8 cellular contexts compared by ENCODE assay signal in genomic region chr6:157033428-157034140, GRCh38.
DNase-seq lines count a peak whose midpoint lies in the region; ATAC-seq and TF ChIP-seq lines count a peak whose summit lies in the region.

No MANE protein-coding gene starts in this region.

- TF ChIP-seq CTCF in OCI-LY7 (conservative IDR thresholded peaks at IDR 0.05; ENCODE audit: low read length) (no peak), endothelial cell (IDR thresholded peaks at IDR 0.05; ENCODE audit: unreplicated experiment) (no peak), parathyroid adenoma (IDR thresholded peaks at IDR 0.05) (no peak)

- H3K9me2 ChIP-seq in OCI-LY7 (ENCODE audit: insufficient read depth, low read length): no peaks in the 10 kb centered on the region

- peaks cover 27% of the 10 kb centered on the region for H3K4me1 ChIP-seq in OCI-LY7 (ENCODE audit: insufficient read depth, low read length, poor library complexity, severe bottlenecking)
- no peaks in the 10 kb centered on the region for H3K4me1 ChIP-seq in parathyroid adenoma
- H3K4me1 ChIP-seq in trophoblast cell (ENCODE audit: control insufficient read depth in 1 of 2, insufficient read depth in 2 of 2, low read length in 2 of 2): peaks cover 8 to 11% of the 10 kb centered on the region in 2 experiments

- 95% methylated on average over 1 of the region's 5 CpGs for WGBS in trophoblast cell (ENCODE audit: extremely low coverage, insufficient coverage, insufficient read length)

- intact Hi-C loops in OCI-LY7 (cut with micrococcal nuclease; ENCODE audit: unreplicated experiment): loop anchor here (1.0 kb wide), 2 partner anchors 151 to 241 kb away; no protein-coding TSS in a partner anchor

- no peak overlapping the region for H4K8ac ChIP-seq in trophoblast cell (ENCODE audit: low read depth, low read length)

- peaks cover 5% of the 10 kb centered on the region for H3K36me3 Mint-ChIP-seq in endothelial cell (ENCODE audit: low read depth, unreplicated experiment)

- peak overlapping the region; percentile 82 for H3K27ac Mint-ChIP-seq in endothelial cell (ENCODE audit: unreplicated experiment)

- H4K12ac ChIP-seq in trophoblast cell (ENCODE audit: low read depth, low read length): no peak overlapping the region

- peak; percentile 25 for DNase-seq in ELR (ENCODE audit: low read depth)
- no peak for DNase-seq in OCI-LY7 (ENCODE audit: low spot score)
- no peak for DNase-seq in endothelial cell (ENCODE audit: low spot score)
- DNase-seq in trophoblast cell: no peak
- DNase-seq in activated gamma-delta T cell treated with Interleukin-2 at 50 U/mL for 16 hours: no peak
- DNase-seq in activated effector memory CD4-positive, alpha-beta T cell treated with Interleukin-2 at 50 U/mL for 16 hours: no peak

- H2BK120ac ChIP-seq in trophoblast cell (ENCODE audit: insufficient read depth, low read length, poor library complexity): no peak overlapping the region

- no peak overlapping the region for H3K23ac ChIP-seq in trophoblast cell (ENCODE audit: low read length)

- H3K18ac ChIP-seq in trophoblast cell (ENCODE audit: low read length): no peak overlapping the region

- CTCF ChIA-PET in OCI-LY7 (lab: Charles Lee; ENCODE audit: unreplicated experiment): no interaction called here

- no peak overlapping the region for H4K91ac ChIP-seq in trophoblast cell (ENCODE audit: low read depth, low read length)

- H2AK5ac ChIP-seq in trophoblast cell (ENCODE audit: low read length): no peak overlapping the region

- H3K9me3 Mint-ChIP-seq in endothelial cell (ENCODE audit: unreplicated experiment): no peaks in the 10 kb centered on the region

- H3K36me3 ChIP-seq in OCI-LY7 (ENCODE audit: insufficient read depth, low read length) (no peaks in the 10 kb centered on the region), parathyroid adenoma (ENCODE audit: control insufficient read depth, insufficient read depth, low read length) (no peaks in the 10 kb centered on the region), trophoblast cell (ENCODE audit: control insufficient read depth in 1 of 2, insufficient read depth in 2 of 2, low read length in 2 of 2) (no peaks in the 10 kb centered on the region)

- H2AFZ ChIP-seq in OCI-LY7 (ENCODE audit: low read length) (no peak overlapping the region), parathyroid adenoma (no peak overlapping the region), trophoblast cell (ENCODE audit: insufficient read depth, low read length, poor library complexity) (no peak overlapping the region)

- BruUV-seq in OCI-LY7 (replicated peaks; lab: Mats Ljungman, UMichigan): no TSS peak

- H3K79me2 ChIP-seq in OCI-LY7 (ENCODE audit: insufficient read depth, low read depth, low read length) (peaks cover 33% of the 10 kb centered on the region; the same call in 1 of the 2 replicates), parathyroid adenoma (peaks cover 67% of the 10 kb centered on the region), trophoblast cell (ENCODE audit: control insufficient read depth, insufficient read depth, low read length, poor library complexity) (peaks cover 7% of the 10 kb centered on the region)

- H3K4me3 ChIP-seq in OCI-LY7 (ENCODE audit: low read depth, low read length, poor library complexity, severe bottlenecking) (peak overlapping the region; percentile 61), parathyroid adenoma (ENCODE audit: low read depth, low read length) (peak overlapping the region; percentile 46), trophoblast cell (ENCODE audit: low read depth, low read length) (no peak overlapping the region)

- no peak for ATAC-seq in GM18870 (IDR thresholded peaks at IDR 0.05; ENCODE audit: unreplicated experiment)

- H2BK5ac ChIP-seq in trophoblast cell (ENCODE audit: low read depth, low read length, poor library complexity): no peak overlapping the region

- H3K4me2 ChIP-seq in OCI-LY7 (ENCODE audit: low read length) (peak overlapping the region; percentile 68), parathyroid adenoma (ENCODE audit: low read length) (peak overlapping the region; percentile 41), trophoblast cell (ENCODE audit: low read length) (no peak overlapping the region)

- H3K79me1 ChIP-seq in trophoblast cell (ENCODE audit: low read length): peaks cover 10% of the 10 kb centered on the region

- H2BK12ac ChIP-seq in trophoblast cell (ENCODE audit: low read length): no peak overlapping the region

- H3K14ac ChIP-seq in trophoblast cell (ENCODE audit: low read length): no peak overlapping the region

- H3K4me3 Mint-ChIP-seq in endothelial cell (ENCODE audit: unreplicated experiment): no peak overlapping the region

- no peaks in the 10 kb centered on the region for H4K20me1 ChIP-seq in OCI-LY7 (ENCODE audit: insufficient read depth, low read length)

- H3K27ac ChIP-seq in OCI-LY7 (ENCODE audit: low read depth, low read length, poor library complexity, severe bottlenecking) (peak overlapping the region; percentile 33), parathyroid adenoma (no peak overlapping the region), trophoblast cell (ENCODE audit: low read depth, low read length) (no peak overlapping the region)

- H3K4me1 Mint-ChIP-seq in endothelial cell (ENCODE audit: unreplicated experiment): peaks cover 8% of the 10 kb centered on the region

- POLR2A ChIA-PET in OCI-LY7 (lab: Charles Lee): interaction anchor here (0.7 to 1.6 kb wide), 2 partner anchors 11 to 410 kb away, joined by 3 to 5 read pairs; no protein-coding TSS in a partner anchor

- no peak overlapping the region for H3K9ac ChIP-seq in parathyroid adenoma
- H3K9ac ChIP-seq in trophoblast cell (ENCODE audit: low read length): no peak overlapping the region

- peaks cover 9% of the 10 kb centered on the region for H3K27me3 Mint-ChIP-seq in endothelial cell (ENCODE audit: unreplicated experiment)

- H3K4ac ChIP-seq in trophoblast cell (ENCODE audit: low read depth, low read length): no peak overlapping the region

- H3K9me3 ChIP-seq in OCI-LY7 (ENCODE audit: low read length) (no peaks in the 10 kb centered on the region), parathyroid adenoma (ENCODE audit: control insufficient read depth, low read length) (no peaks in the 10 kb centered on the region), trophoblast cell (ENCODE audit: insufficient read depth, low read depth, low read length) (no peaks in the 10 kb centered on the region)

- H3K27me3 ChIP-seq in parathyroid adenoma (ENCODE audit: control insufficient read depth, insufficient read depth, low read length) (no peaks in the 10 kb centered on the region), trophoblast cell (ENCODE audit: insufficient read depth, low read length) (no peaks in the 10 kb centered on the region)
